ENCODE assay signal across 16 cellular contexts in genomic region chr18:77223221-77223639, GRCh38. TPM values are rescaled to one million over a fixed set of nuclear protein-coding genes. Genes with fewer than 3 reads are reported as not detected.
A peak's percentile ranks its signal among the peaks of the same experiment; 100 is the strongest.
DNase-seq lines count a peak whose midpoint lies in the region; ATAC-seq and TF ChIP-seq lines count a peak whose summit lies in the region.
"Had no signal": no experiment of that assay in that cellular context is flagged by ENCODE, and none has a peak within 500 bp of the region (broad histone marks: within the 10 kb centered on the region; RNA-seq: fewer than 3 reads in every experiment).

No MANE protein-coding gene starts in this region.

- no peak overlapping the region; the same call in 1 of the 2 replicates for H3K18ac ChIP-seq in IMR-90 (ENCODE audit: low read depth, low read length)

- in situ Hi-C loops in IMR-90 (cut with MboI; ENCODE audit: low sequenced_read_pairs) = loop anchor here (25.0 kb wide), 1 partner anchor 411 kb away; the partner anchor contains the start of gene ZNF236

- no peak for TF ChIP-seq POLR2A in IMR-90 (IDR thresholded peaks at IDR 0.05; ENCODE audit: low read depth, low read length)

- H2BK120ac ChIP-seq in IMR-90 (ENCODE audit: low read depth, low read length) = 0 out of 2 replicates have a peak overlapping the region, but pooled peaks have one; percentile 48

- BruUV-seq in IMR-90 (replicated peaks; lab: Mats Ljungman, UMichigan) = no TSS peak

- no peak overlapping the region for H3K9ac ChIP-seq in IMR-90 (ENCODE audit: low read depth, low read length)

- no peak overlapping the region for H3K27ac ChIP-seq in IMR-90 (ENCODE audit: insufficient read depth, low read length)
- H3K27ac ChIP-seq: hepatocyte, SK-N-MC, thyroid gland had no signal

- H3K9me1 ChIP-seq in IMR-90 (ENCODE audit: insufficient read depth, low read length) = no peaks in the 10 kb centered on the region; the same call in 1 of the 2 replicates

- H3K23ac ChIP-seq in IMR-90 (ENCODE audit: low read depth, low read length) = no peak overlapping the region

- POLR2A ChIA-PET in IMR-90 (lab: Charles Lee; ENCODE audit: unreplicated experiment) (no interaction called here), T-cell (lab: Charles Lee) (no interaction called here)

- no peaks in the 10 kb centered on the region for H3K9me3 ChIP-seq in IMR-90 (ENCODE audit: control insufficient read depth, insufficient read depth, low read length)
- H3K9me3 ChIP-seq: mucosa of descending colon, thyroid gland had no signal

- H2BK15ac ChIP-seq in IMR-90 (ENCODE audit: low read depth, low read length) = 0 out of 3 replicates have a peak overlapping the region, but pooled peaks have one; percentile 28

- H3K4me3 Mint-ChIP-seq in activated naive CD8-positive, alpha-beta T cell = no peak overlapping the region
- H3K4me3 Mint-ChIP-seq in T-cell = no peak overlapping the region
- H3K4me3 Mint-ChIP-seq: CD4-positive, CD25-positive, alpha-beta regulatory T cell had no signal

- H3K4ac ChIP-seq in IMR-90 (ENCODE audit: low read depth, low read length) = peak overlapping the region; percentile 10

- H3K27ac Mint-ChIP-seq in activated naive CD8-positive, alpha-beta T cell = peak overlapping the region; percentile 56
- H3K27ac Mint-ChIP-seq in T-cell = no peak overlapping the region

- peaks cover 11% of the 10 kb centered on the region for H3K4me1 Mint-ChIP-seq in activated naive CD8-positive, alpha-beta T cell (ENCODE audit: low read depth)
- peaks cover 0 to 7% (median 7%) of the 10 kb centered on the region in 3 donors for H3K4me1 Mint-ChIP-seq in T-cell

- H3K36me3 ChIP-seq in IMR-90 (ENCODE audit: control insufficient read depth, insufficient read depth, low read length) = no peaks in the 10 kb centered on the region
- H3K36me3 ChIP-seq: thyroid gland had no signal

- no peak overlapping the region for H4K8ac ChIP-seq in IMR-90 (ENCODE audit: low read depth in 2 of 2, low read length in 2 of 2)

- peak overlapping the region; percentile 38 for H2AFZ ChIP-seq in IMR-90 (replicated peaks; ENCODE audit: low read length, poor library complexity)
- H2AFZ ChIP-seq: hepatocyte had no signal

- intact Hi-C loops in IMR-90 (cut with micrococcal nuclease) = no loop called here

- H3K4me2 ChIP-seq in IMR-90 (ENCODE audit: low read depth, low read length) = no peak overlapping the region
- H3K4me2 ChIP-seq: hepatocyte had no signal

- CTCF ChIA-PET in IMR-90 (lab: Yijun Ruan, JAX) (interaction anchor here (0.7 to 1.3 kb wide), 2 partner anchors 11 to 142 kb away, joined by 3 to 7 read pairs; no protein-coding TSS in a partner anchor), T-cell (lab: Charles Lee) (interaction anchor here in 1 of 2 donors (0.7 kb wide), 1 partner anchor 108 kb away, joined by 3 read pairs; no protein-coding TSS in a partner anchor)

- TF ChIP-seq RAD21 in IMR-90 (IDR thresholded peaks at IDR 0.05; ENCODE audit: low read length) = no peak

- H4K5ac ChIP-seq in IMR-90 (ENCODE audit: low read depth, low read length) = no peak overlapping the region

- ATAC-seq in IMR-90 (ENCODE audit: low read depth) (peak; percentile 24; the same call in 1 of the 2 replicates), T-cell (replicated peaks in 1 of 4) (no peak)
- ATAC-seq: K562, mucosa of descending colon had no signal

- H3K4me1 ChIP-seq in IMR-90 (ENCODE audit: control insufficient read depth, insufficient read depth, low read length) = peaks cover 5% of the 10 kb centered on the region
- H3K4me1 ChIP-seq: thyroid gland had no signal

- H3K36me3 Mint-ChIP-seq in activated naive CD8-positive, alpha-beta T cell = no peaks in the 10 kb centered on the region
- H3K36me3 Mint-ChIP-seq in T-cell = no peaks in the 10 kb centered on the region
- H3K36me3 Mint-ChIP-seq: CD4-positive, CD25-positive, alpha-beta regulatory T cell had no signal

- no peak for TF ChIP-seq CTCF in IMR-90 (conservative IDR thresholded peaks at IDR 0.05; ENCODE audit: low read depth, low read length)

- no peak overlapping the region for H3K14ac ChIP-seq in IMR-90 (replicated peaks; ENCODE audit: low read depth, low read length)

- H3K4me3 ChIP-seq in IMR-90 (ENCODE audit: insufficient read depth, low read depth, low read length) = no peak overlapping the region
- H3K4me3 ChIP-seq: hepatocyte, K562, mucosa of descending colon, SK-N-MC, thyroid gland had no signal

- H3K56ac ChIP-seq in IMR-90 (ENCODE audit: extremely low read depth, insufficient read depth, low read length) = no peak overlapping the region

- no peak overlapping the region for H2BK5ac ChIP-seq in IMR-90 (ENCODE audit: low read depth, low read length, poor library complexity, severe bottlenecking)

- H2BK20ac ChIP-seq in IMR-90 (ENCODE audit: low read depth, low read length) = peak overlapping the region; percentile 72; the same call in 1 of the 2 replicates

- no peaks in the 10 kb centered on the region for H4K20me1 ChIP-seq in IMR-90 (ENCODE audit: insufficient read depth, low read length)

- no peaks in the 10 kb centered on the region for H3K79me1 ChIP-seq in IMR-90 (ENCODE audit: low read depth in 1 of 2, low read length in 2 of 2)

- no peaks in the 10 kb centered on the region for H3K9me3 Mint-ChIP-seq in activated naive CD8-positive, alpha-beta T cell (ENCODE audit: low read depth)
- no peaks in the 10 kb centered on the region for H3K9me3 Mint-ChIP-seq in T-cell
- H3K9me3 Mint-ChIP-seq: CD4-positive, CD25-positive, alpha-beta regulatory T cell had no signal

- peak; percentile 15 to 23 for DNase-seq in activated CD4-positive, alpha-beta T cell treated with anti-CD3 and anti-CD28 coated beads for 24 hours (ENCODE audit: low read depth in 2 of 2)
- DNase-seq in activated CD4-positive, alpha-beta T cell treated with anti-CD3 and anti-CD28 coated beads for 4 hours = no peak
- DNase-seq in IMR-90 = no peak
- DNase-seq in stimulated activated CD4-positive, alpha-beta T cell treated with anti-CD3 and anti-CD28 coated beads, Interleukin-15, amount 100 ng/mL, for 48 hours (ENCODE audit: low read depth in 2 of 2) = peak; percentile 20 to 33
- no peak for DNase-seq in T-cell
- no peak for DNase-seq in globus pallidus (ENCODE audit: low spot score)
- no peak for DNase-seq in NOMO-1 treated with dmso at 0.1 percent for 144 hours (lab: John Stamatoyannopoulos, UW; ENCODE audit: unreplicated experiment)
- DNase-seq: CD4-positive, CD25-positive, alpha-beta regulatory T cell; mucosa of descending colon; NCI-H1105; thyroid gland had no signal

- dilution Hi-C loops in IMR-90 (cut with HindIII; ENCODE audit: low sequenced_read_pairs, unreplicated experiment) = no loop called here

- no peak overlapping the region for H2AK9ac ChIP-seq in IMR-90 (replicated peaks; ENCODE audit: low read depth, low read length, poor library complexity)

- H4K91ac ChIP-seq in IMR-90 (ENCODE audit: insufficient read depth, low read depth, low read length) = no peak overlapping the region; the same call in 1 of the 2 replicates

- peaks cover 2% of the 10 kb centered on the region for H3K27me3 ChIP-seq in IMR-90 (ENCODE audit: control insufficient read depth, insufficient read depth, low read length)
- H3K27me3 ChIP-seq: thyroid gland had no signal

- H2AK5ac ChIP-seq in IMR-90 (ENCODE audit: low read depth, low read length) = peak overlapping the region; percentile 2; the same call in 1 of the 2 replicates

- WGBS in IMR-90 (ENCODE audit: extremely low coverage in 2 of 2, insufficient read length in 1 of 2), 2 experiments = 60% methylated on average over 1 of the region's 5 CpGs; no CpG with 5 or more reads in 1 of the 2 experiments

- peaks cover 1% of the 10 kb centered on the region for H3K27me3 Mint-ChIP-seq in activated naive CD8-positive, alpha-beta T cell
- peaks cover 0 to 4% of the 10 kb centered on the region in 2 donors for H3K27me3 Mint-ChIP-seq in T-cell

TF ChIP-seq in IMR-90, 13 proteins besides CTCF, POLR2A, EP300 and RAD21:
- TF ChIP-seq MXI1 (IDR thresholded peaks at IDR 0.05; ENCODE audit: borderline replicate concordance, low read depth, low read length) (no peak), SMC3 (IDR thresholded peaks at IDR 0.05; ENCODE audit: low read depth, low read length) (no peak), ELK1 (IDR thresholded peaks at IDR 0.05; ENCODE audit: borderline replicate concordance, low read depth, low read length) (no peak), NFE2L2 (IDR thresholded peaks at IDR 0.05; ENCODE audit: low read depth, low read length) (no peak), RFX5 (IDR thresholded peaks at IDR 0.05; ENCODE audit: low read depth, low read length) (no peak), FOS (IDR thresholded peaks at IDR 0.05; ENCODE audit: low read depth, low read length) (no peak), CHD1 (IDR thresholded peaks at IDR 0.05; ENCODE audit: low read depth, low read length) (no peak), USF2 (IDR thresholded peaks at IDR 0.05; ENCODE audit: low read depth, low read length) (no peak), MAFK (IDR thresholded peaks at IDR 0.05; ENCODE audit: low read depth, low read length) (no peak), MAZ (IDR thresholded peaks at IDR 0.05; ENCODE audit: borderline replicate concordance, low read depth, low read length) (no peak), CEBPB (IDR thresholded peaks at IDR 0.05; ENCODE audit: low read depth, low read length) (no peak), RCOR1 (IDR thresholded peaks at IDR 0.05; ENCODE audit: insufficient replicate concordance, low read length) (no peak), BHLHE40 (IDR thresholded peaks at IDR 0.05; ENCODE audit: low read depth, low read length) (no peak)

RNA-seq across cellular contexts. Expression of gene GALR1, which starts 26.4 kb away (rescaled TPM):
- not detected in 2 replicates for total RNA-seq in IMR-90 (2012; rRNA removed)
- not detected in 2 replicates for polyA plus RNA-seq in IMR-90 (2012; rRNA removed)
- not detected in 2 replicates for polyA plus RNA-seq in IMR-90 (2012; cell fraction: cytosol; rRNA removed)
- polyA plus RNA-seq in IMR-90 (2012; cell fraction: nucleus; rRNA removed; ENCODE audit: low replicate concordance) = not detected in 2 replicates
- not detected for total RNA-seq in T-cell
- total RNA-seq: CD4-positive, CD25-positive, alpha-beta regulatory T cell; K562; osteoblast had no signal
- polyA plus RNA-seq: CD4-positive, CD25-positive, alpha-beta regulatory T cell; hepatocyte; K562 had no signal

Comparison
In these comparisons a context has a peak if more than half of its experiments do, and no peak if none do; other contexts are left out.
1. DNase-seq: peak in activated CD4-positive, alpha-beta T cell treated with anti-CD3 and anti-CD28 coated beads for 24 hours (2 of 2) and stimulated activated CD4-positive, alpha-beta T cell treated with anti-CD3 and anti-CD28 coated beads, Interleukin-15, amount 100 ng/mL, for 48 hours (2 of 2); none in activated CD4-positive, alpha-beta T cell treated with anti-CD3 and anti-CD28 coated beads for 4 hours (0 of 2), IMR-90 (single experiment), T-cell (0 of 34), globus pallidus (single experiment) and NOMO-1 treated with dmso at 0.1 percent for 144 hours (single experiment).